Comparison of ENCODE assay signal across 1 cellular context in genomic region chr1:26785611-26786436, GRCh38.
A peak's percentile ranks its signal among the peaks of the same experiment; 100 is the strongest.
TF ChIP-seq lines count a peak whose summit lies in the region.

No MANE protein-coding gene starts in this region.

TF ChIP-seq in K562, 482 proteins besides CTCF, POLR2A, EP300 and RAD21 (continued from another document and continues in another):
- TF ChIP-seq, protein P1, sequence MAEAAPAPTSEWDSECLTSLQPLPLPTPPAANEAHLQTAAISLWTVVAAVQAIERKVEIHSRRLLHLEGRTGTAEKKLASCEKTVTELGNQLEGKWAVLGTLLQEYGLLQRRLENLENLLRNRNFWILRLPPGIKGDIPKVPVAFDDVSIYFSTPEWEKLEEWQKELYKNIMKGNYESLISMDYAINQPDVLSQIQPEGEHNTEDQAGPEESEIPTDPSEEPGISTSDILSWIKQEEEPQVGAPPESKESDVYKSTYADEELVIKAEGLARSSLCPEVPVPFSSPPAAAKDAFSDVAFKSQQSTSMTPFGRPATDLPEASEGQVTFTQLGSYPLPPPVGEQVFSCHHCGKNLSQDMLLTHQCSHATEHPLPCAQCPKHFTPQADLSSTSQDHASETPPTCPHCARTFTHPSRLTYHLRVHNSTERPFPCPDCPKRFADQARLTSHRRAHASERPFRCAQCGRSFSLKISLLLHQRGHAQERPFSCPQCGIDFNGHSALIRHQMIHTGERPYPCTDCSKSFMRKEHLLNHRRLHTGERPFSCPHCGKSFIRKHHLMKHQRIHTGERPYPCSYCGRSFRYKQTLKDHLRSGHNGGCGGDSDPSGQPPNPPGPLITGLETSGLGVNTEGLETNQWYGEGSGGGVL (CRISPR knock-in tag; IDR thresholded peaks at IDR 0.05): no peak
- TF ChIP-seq ZFP36 (IDR thresholded peaks at IDR 0.05; ENCODE audit: low read depth, low read length, partially characterized antibody) (no peak), NKRF (IDR thresholded peaks at IDR 0.05; ENCODE audit: borderline replicate concordance) (no peak), USF2 (CRISPR knock-in tag; IDR thresholded peaks at IDR 0.05) (no peak), ZNF778 (CRISPR knock-in tag; IDR thresholded peaks at IDR 0.05) (no peak), ARID3B (CRISPR knock-in tag; IDR thresholded peaks at IDR 0.05; ENCODE audit: borderline replicate concordance) (no peak), ZNF584 (CRISPR knock-in tag; IDR thresholded peaks at IDR 0.05; ENCODE audit: low read depth) (peak; percentile 52; the same call in 1 of the 2 replicates), YY1 (IDR thresholded peaks at IDR 0.05; ENCODE audit: borderline replicate concordance in 1 of 3, control insufficient read depth in 1 of 3, extremely low read depth in 1 of 3, insufficient read depth in 3 of 3, insufficient read length in 1 of 3, insufficient replicate concordance in 2 of 3, low read depth in 1 of 3, low read length in 2 of 3) (peak in 1 of 3 experiments; percentile 58), OTX1 (CRISPR knock-in tag; IDR thresholded peaks at IDR 0.05) (peak; percentile 39; the same call in 1 of the 2 replicates), SMAD4 (CRISPR knock-in tag; conservative IDR thresholded peaks at IDR 0.05) (0 out of 2 replicates have a peak, but pooled peaks have one; percentile 38), CEBPZ (IDR thresholded peaks at IDR 0.05; ENCODE audit: borderline replicate concordance, low read depth, low read length) (no peak), MYC (IDR thresholded peaks at IDR 0.05; ENCODE audit: low read depth, low read length) (no peak), MYC (CRISPR knock-in tag; IDR thresholded peaks at IDR 0.05; ENCODE audit: borderline replicate concordance, low read depth) (peak; percentile 30; the same call in 1 of the 2 replicates), ZBTB11 (CRISPR knock-in tag; IDR thresholded peaks at IDR 0.05) (no peak), KDM1A (IDR thresholded peaks at IDR 0.05) (no peak), CHAMP1 (IDR thresholded peaks at IDR 0.05) (no peak), ZNF263 (CRISPR knock-in tag; IDR thresholded peaks at IDR 0.05; ENCODE audit: borderline replicate concordance) (no peak), CHD1 (IDR thresholded peaks at IDR 0.05; ENCODE audit: low read length) (no peak), KDM5B (IDR thresholded peaks at IDR 0.05; ENCODE audit: insufficient replicate concordance, low read depth, low read length) (no peak), ZSCAN29 (IDR thresholded peaks at IDR 0.05) (no peak), ZNF586 (CRISPR knock-in tag; conservative IDR thresholded peaks at IDR 0.05) (no peak), GATAD2A (IDR thresholded peaks at IDR 0.05) (no peak), TEAD4 (IDR thresholded peaks at IDR 0.05; ENCODE audit: low read length) (no peak), TEAD4 (CRISPR knock-in tag; IDR thresholded peaks at IDR 0.05; ENCODE audit: borderline replicate concordance) (no peak), STAT5B (CRISPR knock-in tag; IDR thresholded peaks at IDR 0.05) (no peak), POLR3A (IDR thresholded peaks at IDR 0.05; ENCODE audit: borderline replicate concordance, extremely low read depth, insufficient read depth, insufficient read length) (no peak), BDP1 (IDR thresholded peaks at IDR 0.05; ENCODE audit: insufficient read depth, insufficient read length) (no peak)
- TF ChIP-seq, protein P2, sequence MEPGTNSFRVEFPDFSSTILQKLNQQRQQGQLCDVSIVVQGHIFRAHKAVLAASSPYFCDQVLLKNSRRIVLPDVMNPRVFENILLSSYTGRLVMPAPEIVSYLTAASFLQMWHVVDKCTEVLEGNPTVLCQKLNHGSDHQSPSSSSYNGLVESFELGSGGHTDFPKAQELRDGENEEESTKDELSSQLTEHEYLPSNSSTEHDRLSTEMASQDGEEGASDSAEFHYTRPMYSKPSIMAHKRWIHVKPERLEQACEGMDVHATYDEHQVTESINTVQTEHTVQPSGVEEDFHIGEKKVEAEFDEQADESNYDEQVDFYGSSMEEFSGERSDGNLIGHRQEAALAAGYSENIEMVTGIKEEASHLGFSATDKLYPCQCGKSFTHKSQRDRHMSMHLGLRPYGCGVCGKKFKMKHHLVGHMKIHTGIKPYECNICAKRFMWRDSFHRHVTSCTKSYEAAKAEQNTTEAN (CRISPR knock-in tag; IDR thresholded peaks at IDR 0.05): no peak
- TF ChIP-seq, protein P3, sequence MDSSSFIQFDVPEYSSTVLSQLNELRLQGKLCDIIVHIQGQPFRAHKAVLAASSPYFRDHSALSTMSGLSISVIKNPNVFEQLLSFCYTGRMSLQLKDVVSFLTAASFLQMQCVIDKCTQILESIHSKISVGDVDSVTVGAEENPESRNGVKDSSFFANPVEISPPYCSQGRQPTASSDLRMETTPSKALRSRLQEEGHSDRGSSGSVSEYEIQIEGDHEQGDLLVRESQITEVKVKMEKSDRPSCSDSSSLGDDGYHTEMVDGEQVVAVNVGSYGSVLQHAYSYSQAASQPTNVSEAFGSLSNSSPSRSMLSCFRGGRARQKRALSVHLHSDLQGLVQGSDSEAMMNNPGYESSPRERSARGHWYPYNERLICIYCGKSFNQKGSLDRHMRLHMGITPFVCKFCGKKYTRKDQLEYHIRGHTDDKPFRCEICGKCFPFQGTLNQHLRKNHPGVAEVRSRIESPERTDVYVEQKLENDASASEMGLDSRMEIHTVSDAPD (CRISPR knock-in tag; IDR thresholded peaks at IDR 0.05): no peak
- TF ChIP-seq, protein P4, sequence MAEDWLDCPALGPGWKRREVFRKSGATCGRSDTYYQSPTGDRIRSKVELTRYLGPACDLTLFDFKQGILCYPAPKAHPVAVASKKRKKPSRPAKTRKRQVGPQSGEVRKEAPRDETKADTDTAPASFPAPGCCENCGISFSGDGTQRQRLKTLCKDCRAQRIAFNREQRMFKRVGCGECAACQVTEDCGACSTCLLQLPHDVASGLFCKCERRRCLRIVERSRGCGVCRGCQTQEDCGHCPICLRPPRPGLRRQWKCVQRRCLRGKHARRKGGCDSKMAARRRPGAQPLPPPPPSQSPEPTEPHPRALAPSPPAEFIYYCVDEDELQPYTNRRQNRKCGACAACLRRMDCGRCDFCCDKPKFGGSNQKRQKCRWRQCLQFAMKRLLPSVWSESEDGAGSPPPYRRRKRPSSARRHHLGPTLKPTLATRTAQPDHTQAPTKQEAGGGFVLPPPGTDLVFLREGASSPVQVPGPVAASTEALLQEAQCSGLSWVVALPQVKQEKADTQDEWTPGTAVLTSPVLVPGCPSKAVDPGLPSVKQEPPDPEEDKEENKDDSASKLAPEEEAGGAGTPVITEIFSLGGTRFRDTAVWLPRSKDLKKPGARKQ (CRISPR knock-in tag; IDR thresholded peaks at IDR 0.05): no peak
- TF ChIP-seq, protein P5, sequence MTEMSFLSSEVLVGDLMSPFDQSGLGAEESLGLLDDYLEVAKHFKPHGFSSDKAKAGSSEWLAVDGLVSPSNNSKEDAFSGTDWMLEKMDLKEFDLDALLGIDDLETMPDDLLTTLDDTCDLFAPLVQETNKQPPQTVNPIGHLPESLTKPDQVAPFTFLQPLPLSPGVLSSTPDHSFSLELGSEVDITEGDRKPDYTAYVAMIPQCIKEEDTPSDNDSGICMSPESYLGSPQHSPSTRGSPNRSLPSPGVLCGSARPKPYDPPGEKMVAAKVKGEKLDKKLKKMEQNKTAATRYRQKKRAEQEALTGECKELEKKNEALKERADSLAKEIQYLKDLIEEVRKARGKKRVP (CRISPR knock-in tag; IDR thresholded peaks at IDR 0.05): no peak
